In genomic region chr10:11282156-11282555, GRCh38 we compare ENCODE assay signal across 25 cellular contexts.
A peak's percentile ranks its signal among the peaks of the same experiment; 100 is the strongest.
DNase-seq lines count a peak whose midpoint lies in the region; ATAC-seq, FAIRE-seq and TF ChIP-seq lines count a peak whose summit lies in the region.
"Had no signal": no experiment of that assay in that cellular context is flagged by ENCODE, and none has a peak within 500 bp of the region (broad histone marks: within the 10 kb centered on the region; RNA-seq: fewer than 3 reads in every experiment).

No MANE protein-coding gene starts in this region.

- no peaks in the 10 kb centered on the region for H3K27me3 Mint-ChIP-seq in activated naive CD8-positive, alpha-beta T cell
- no peaks in the 10 kb centered on the region for H3K27me3 Mint-ChIP-seq in activated naive CD8-positive, alpha-beta T cell treated with anti-CD3 and anti-CD28 coated beads for 36 hours
- H3K27me3 Mint-ChIP-seq: activated CD4-positive, alpha-beta memory T cell treated with anti-CD3 and anti-CD28 coated beads, Interleukin-2, amount 10 ng/mL, durations not matched to agents 7 days and 5 days had no signal

- H3K27me3 ChIP-seq in gastroesophageal sphincter (no peaks in the 10 kb centered on the region), upper lobe of right lung (no peaks in the 10 kb centered on the region), body of pancreas (no peaks in the 10 kb centered on the region)
- H3K27me3 ChIP-seq: BLaER1 treated with 17β-estradiol and CSF1 and Interleukin-3, amounts not matched to agents 10 nM and 100 nM had no signal

- no peak for TF ChIP-seq EP300 in gastroesophageal sphincter (IDR thresholded peaks at IDR 0.05)

- peaks cover 14% of the 10 kb centered on the region for H3K4me1 Mint-ChIP-seq in activated naive CD8-positive, alpha-beta T cell (ENCODE audit: low read depth)
- H3K4me1 Mint-ChIP-seq in activated naive CD8-positive, alpha-beta T cell treated with anti-CD3 and anti-CD28 coated beads for 36 hours, result peaks cover 18% of the 10 kb centered on the region

- H3K9me3 ChIP-seq in gastroesophageal sphincter (no peaks in the 10 kb centered on the region), upper lobe of right lung (no peaks in the 10 kb centered on the region), body of pancreas (no peaks in the 10 kb centered on the region)

- H3K36me3 Mint-ChIP-seq in activated naive CD8-positive, alpha-beta T cell, result peaks cover 7% of the 10 kb centered on the region
- peaks cover 33% of the 10 kb centered on the region for H3K36me3 Mint-ChIP-seq in activated naive CD8-positive, alpha-beta T cell treated with anti-CD3 and anti-CD28 coated beads for 36 hours

- peak; percentile 39; the same call in 1 of the 2 replicates for TF ChIP-seq POLR2A in GM12892 (IDR thresholded peaks at IDR 0.05; ENCODE audit: low read depth, low read length)
- no peak for TF ChIP-seq POLR2A in gastroesophageal sphincter (IDR thresholded peaks at IDR 0.05)
- TF ChIP-seq POLR2A in body of pancreas (IDR thresholded peaks at IDR 0.05), result no peak

- 82 to 96% methylated on average over 4 to 7 of the region's 9 CpGs for WGBS in gastroesophageal sphincter (ENCODE audit: low coverage in 1 of 2), 2 donors
- 63 to 74% methylated on average over 9 of the region's 9 CpGs for WGBS in body of pancreas, 2 donors

- H3K4me3 ChIP-seq in gastroesophageal sphincter (no peak overlapping the region), upper lobe of right lung (no peak overlapping the region), body of pancreas (no peak overlapping the region)
- H3K4me3 ChIP-seq: BLaER1 treated with 17β-estradiol and CSF1 and Interleukin-3, amounts not matched to agents 10 nM and 100 nM; dorsolateral prefrontal cortex had no signal

- intact Hi-C loops in upper lobe of right lung (cut with DNase I), result no loop called here
- intact Hi-C loops in body of pancreas (cut with DNase I), result no loop called here

- FAIRE-seq in GM12892 (lab: Jason Lieb, UNC), result no peak
- FAIRE-seq: TTC549 had no signal

- DNase-seq in activated naive CD8-positive, alpha-beta T cell treated with anti-CD3 and anti-CD28 coated beads for 36 hours, result no peak
- DNase-seq in GM12892 (ENCODE audit: insufficient read length) (no peak), upper lobe of right lung (no peak), body of pancreas (no peak)
- DNase-seq: activated T-cell treated with anti-CD3 and anti-CD28 coated beads, Interleukin-2, amount 50 U/mL, for 48 hours; GOT3; HFFc6; hypothalamus; immature natural killer cell; left colon; mesendoderm; NCI-H1436; NCI-H2081 treated with DMSO at 0.1 percent for 48 hours; NCI-H226; trophoblast cell had no signal

- H3K36me3 ChIP-seq in gastroesophageal sphincter (peaks cover 0 to 75% of the 10 kb centered on the region in 2 donors), upper lobe of right lung (peaks cover 52% of the 10 kb centered on the region), body of pancreas (replicated peaks in 1 of 2; ENCODE audit: insufficient read depth in 1 of 2, low read depth in 2 of 2) (no peaks in the 10 kb centered on the region)

- no peaks in the 10 kb centered on the region for H3K9me3 Mint-ChIP-seq in activated naive CD8-positive, alpha-beta T cell (ENCODE audit: low read depth)
- no peaks in the 10 kb centered on the region for H3K9me3 Mint-ChIP-seq in activated naive CD8-positive, alpha-beta T cell treated with anti-CD3 and anti-CD28 coated beads for 36 hours
- H3K9me3 Mint-ChIP-seq: activated CD4-positive, alpha-beta memory T cell treated with anti-CD3 and anti-CD28 coated beads, Interleukin-2, amount 10 ng/mL, durations not matched to agents 7 days and 5 days; immature natural killer cell had no signal

- H3K4me1 ChIP-seq in gastroesophageal sphincter (no peaks in the 10 kb centered on the region), upper lobe of right lung (no peaks in the 10 kb centered on the region), body of pancreas (no peaks in the 10 kb centered on the region)

- no peak overlapping the region for H3K4me3 Mint-ChIP-seq in activated naive CD8-positive, alpha-beta T cell
- no peak overlapping the region for H3K4me3 Mint-ChIP-seq in activated naive CD8-positive, alpha-beta T cell treated with anti-CD3 and anti-CD28 coated beads for 36 hours
- H3K4me3 Mint-ChIP-seq: activated CD4-positive, alpha-beta memory T cell treated with anti-CD3 and anti-CD28 coated beads, Interleukin-2, amount 10 ng/mL, durations not matched to agents 7 days and 5 days; HFFc6 had no signal

- ATAC-seq in gastroesophageal sphincter (peak; percentile 31), upper lobe of right lung (peak; percentile 51), body of pancreas (no peak), GM21515 (IDR thresholded peaks at IDR 0.05; ENCODE audit: unreplicated experiment) (no peak)
- ATAC-seq: activated CD4-positive, CD25-positive, alpha-beta regulatory T cell treated with anti-CD3 and anti-CD28 coated beads, Interleukin-2, amount 50 U/mL, for 24 hours; left colon; Panc1 had no signal

- H3K27ac Mint-ChIP-seq in activated naive CD8-positive, alpha-beta T cell, result peak overlapping the region; percentile 73
- H3K27ac Mint-ChIP-seq in activated naive CD8-positive, alpha-beta T cell treated with anti-CD3 and anti-CD28 coated beads for 36 hours, result no peak overlapping the region
- H3K27ac Mint-ChIP-seq: activated CD4-positive, alpha-beta memory T cell treated with anti-CD3 and anti-CD28 coated beads, Interleukin-2, amount 10 ng/mL, durations not matched to agents 7 days and 5 days; HFFc6 had no signal

- TF ChIP-seq CTCF in gastroesophageal sphincter (IDR thresholded peaks at IDR 0.05) (no peak), upper lobe of right lung (IDR thresholded peaks at IDR 0.05) (no peak), body of pancreas (IDR thresholded peaks at IDR 0.05) (no peak)

- H3K27ac ChIP-seq in gastroesophageal sphincter, result no peak overlapping the region
- no peak overlapping the region for H3K27ac ChIP-seq in upper lobe of right lung
- no peak overlapping the region for H3K27ac ChIP-seq in body of pancreas
- H3K27ac ChIP-seq: HL-60 had no signal

Comparison
In these comparisons a context has a peak if more than half of its experiments do, and no peak if none do; other contexts are left out.
1. ATAC-seq: peak in gastroesophageal sphincter (single experiment) and upper lobe of right lung (single experiment); none in body of pancreas (single experiment) and GM21515 (single experiment).